ENCODE assay signal across 9 cellular contexts in genomic region chr1:90730247-90731022, GRCh38. TPM values are rescaled to one million over a fixed set of nuclear protein-coding genes. Genes with fewer than 3 reads are reported as not detected.
DNase-seq lines count a peak whose midpoint lies in the region; ATAC-seq lines count a peak whose summit lies in the region.
"Had no signal": no experiment of that assay in that cellular context is flagged by ENCODE, and none has a peak within 500 bp of the region (broad histone marks: within the 10 kb centered on the region; RNA-seq: fewer than 3 reads in every experiment).

No MANE protein-coding gene starts in this region.

- H3K4me1 Mint-ChIP-seq in activated T-cell treated with anti-CD3 and anti-CD28 coated beads, Interleukin-2, amount 50 U/mL, for 4 hours (ENCODE audit: low read depth) = peaks cover 38% of the 10 kb centered on the region
- peaks cover 40 to 53% (median 45%) of the 10 kb centered on the region in 3 donors for H3K4me1 Mint-ChIP-seq in T-cell
- peaks cover 34% of the 10 kb centered on the region for H3K4me1 Mint-ChIP-seq in stimulated activated memory B cell treated with anti-CD40 and anti-IgM and Interleukin-4, amounts not matched to agents 10 μg/mL and 1 μg/mL and 100 μg/mL, for 72 hours

- POLR2A ChIA-PET in T-cell (lab: Charles Lee) = no interaction called here

- H3K27ac Mint-ChIP-seq in T-cell = peak overlapping the region in 1 of 2 donors; percentile 53
- no peak overlapping the region for H3K27ac Mint-ChIP-seq in stimulated activated memory B cell treated with anti-CD40 and anti-IgM and Interleukin-4, amounts not matched to agents 10 μg/mL and 1 μg/mL and 100 μg/mL, for 72 hours

- ATAC-seq in activated T-cell treated with anti-CD3 and anti-CD28 coated beads, Interleukin-2, amount 50 U/mL, for 4 hours = no peak
- peak in 1 of 4 experiments; percentile 24 for ATAC-seq in T-cell (replicated peaks in 1 of 4)
- ATAC-seq in stimulated activated memory B cell treated with anti-CD40 and anti-IgM and Interleukin-4, amounts not matched to agents 10 μg/mL and 1 μg/mL and 100 μg/mL, for 72 hours = no peak
- no peak for ATAC-seq in GM21528 (IDR thresholded peaks at IDR 0.05; ENCODE audit: low FRiP score, unreplicated experiment)

- no peak for DNase-seq in activated T-cell treated with anti-CD3 and anti-CD28 coated beads, Interleukin-2, amount 50 U/mL, for 4 hours
- no peak for DNase-seq in activated T-cell treated with anti-CD3 and anti-CD28 coated beads for 4 hours
- DNase-seq in T-cell = no peak
- peak; percentile 10 for DNase-seq in fibroblast of peridontal ligament (ENCODE audit: extremely low read depth)
- no peak for DNase-seq in superior temporal gyrus (ENCODE audit: extremely low spot score)
- DNase-seq in NCI-H524 treated with DMSO at 0.1 percent for 48 hours (lab: John Stamatoyannopoulos, UW) = no peak
- DNase-seq: NCI-H226 had no signal

- H3K27me3 Mint-ChIP-seq in activated T-cell treated with anti-CD3 and anti-CD28 coated beads, Interleukin-2, amount 50 U/mL, for 4 hours (ENCODE audit: low read depth) = peaks cover 79% of the 10 kb centered on the region
- peaks cover 78 to 86% of the 10 kb centered on the region in 2 donors for H3K27me3 Mint-ChIP-seq in T-cell
- peaks cover 93% of the 10 kb centered on the region for H3K27me3 Mint-ChIP-seq in stimulated activated memory B cell treated with anti-CD40 and anti-IgM and Interleukin-4, amounts not matched to agents 10 μg/mL and 1 μg/mL and 100 μg/mL, for 72 hours

- H3K4me3 Mint-ChIP-seq in activated T-cell treated with anti-CD3 and anti-CD28 coated beads, Interleukin-2, amount 50 U/mL, for 4 hours = peak overlapping the region; percentile 64
- H3K4me3 Mint-ChIP-seq in T-cell = peak overlapping the region; percentile 66 to 82 (median 71)
- H3K4me3 Mint-ChIP-seq in stimulated activated memory B cell treated with anti-CD40 and anti-IgM and Interleukin-4, amounts not matched to agents 10 μg/mL and 1 μg/mL and 100 μg/mL, for 72 hours = peak overlapping the region; percentile 67

- CTCF ChIA-PET in T-cell (lab: Charles Lee) = interaction anchor here (0.5 to 1.2 kb wide), 6 partner anchors 9 to 1445 kb away, joined by 3 to 8 read pairs (median 4); no protein-coding TSS in a partner anchor

- no peaks in the 10 kb centered on the region for H3K36me3 Mint-ChIP-seq in activated T-cell treated with anti-CD3 and anti-CD28 coated beads, Interleukin-2, amount 50 U/mL, for 4 hours (ENCODE audit: insufficient read depth)
- no peaks in the 10 kb centered on the region for H3K36me3 Mint-ChIP-seq in T-cell
- no peaks in the 10 kb centered on the region for H3K36me3 Mint-ChIP-seq in stimulated activated memory B cell treated with anti-CD40 and anti-IgM and Interleukin-4, amounts not matched to agents 10 μg/mL and 1 μg/mL and 100 μg/mL, for 72 hours

- H3K9me3 Mint-ChIP-seq in activated T-cell treated with anti-CD3 and anti-CD28 coated beads, Interleukin-2, amount 50 U/mL, for 4 hours = peaks cover 10% of the 10 kb centered on the region
- peaks cover 0 to 4% (median 0%) of the 10 kb centered on the region in 3 donors for H3K9me3 Mint-ChIP-seq in T-cell
- peaks cover 8% of the 10 kb centered on the region for H3K9me3 Mint-ChIP-seq in stimulated activated memory B cell treated with anti-CD40 and anti-IgM and Interleukin-4, amounts not matched to agents 10 μg/mL and 1 μg/mL and 100 μg/mL, for 72 hours

RNA-seq across cellular contexts. Expression of gene BARHL2, which starts 13.3 kb away (rescaled TPM):
- not detected for total RNA-seq in activated T-cell treated with anti-CD3 and anti-CD28 coated beads, Interleukin-2, amount 50 U/mL, for 4 hours
- not detected for total RNA-seq in T-cell
